In the genomic region with DNA sequence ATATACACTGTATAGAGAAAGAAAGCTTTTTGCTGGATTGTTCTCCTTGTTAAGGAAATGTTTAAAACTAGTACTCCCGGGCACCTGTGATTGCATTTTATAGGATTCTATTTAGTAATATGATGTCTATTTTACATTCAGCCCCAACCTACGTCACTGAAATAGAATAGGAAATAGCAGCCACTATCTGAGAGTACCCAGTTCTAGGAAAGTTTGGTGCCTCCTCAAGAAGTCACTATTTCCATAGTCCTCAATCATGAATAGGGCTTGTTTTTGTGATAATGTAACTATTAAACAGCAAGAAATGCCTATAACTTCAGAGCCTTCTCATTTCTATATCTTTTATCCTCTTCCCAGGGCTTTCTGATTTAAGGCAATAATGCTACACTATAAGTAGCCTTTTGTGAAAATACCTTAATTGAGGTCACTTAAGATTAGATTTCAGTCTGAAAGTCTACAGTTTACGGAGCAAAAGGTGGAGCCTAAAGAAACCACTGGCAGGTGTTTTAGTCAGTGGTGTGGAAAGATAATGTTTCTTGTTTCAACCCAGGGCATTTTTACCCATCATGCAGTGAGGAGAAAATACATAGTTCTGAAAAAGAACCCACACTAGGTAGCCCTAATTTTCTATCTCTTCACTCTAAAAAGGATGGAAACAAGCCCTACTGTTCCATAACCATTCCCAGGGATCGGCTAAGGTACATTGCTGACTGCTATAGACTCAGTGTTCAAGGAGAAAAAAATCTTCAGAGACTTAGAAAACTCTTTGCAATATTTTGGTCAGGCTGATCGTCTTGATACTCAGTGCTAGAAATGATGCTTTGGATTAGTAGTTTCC, we compare ENCODE assay signal across 12 cellular contexts. TPM values are rescaled to one million over a fixed set of nuclear protein-coding genes. Genes with fewer than 3 reads are reported as not detected.
DNase-seq lines count a peak whose midpoint lies in the region; ATAC-seq and TF ChIP-seq lines count a peak whose summit lies in the region.
"Had no signal": no experiment of that assay in that cellular context is flagged by ENCODE, and none has a peak within 500 bp of the region (broad histone marks: within the 10 kb centered on the region; RNA-seq: fewer than 3 reads in every experiment).

No MANE protein-coding gene starts in this region.

- ATAC-seq in HG02973 (IDR thresholded peaks at IDR 0.05; ENCODE audit: unreplicated experiment) (peak; percentile 42), activated B cell treated with CpG ODN at 0.5 μM for 24 hours (ENCODE audit: low read depth) (peak; percentile 69), omental fat pad (ENCODE audit: low FRiP score) (no peak), left cardiac atrium (no peak)
- peak; percentile 86 for ATAC-seq in stimulated activated memory B cell treated with anti-CD40 and anti-IgM and Interleukin-4, amounts not matched to agents 10 μg/mL and 1 μg/mL and 100 μg/mL, for 72 hours

- DNase-seq in activated CD4-positive, alpha-beta T cell treated with anti-CD3 and anti-CD28 coated beads, Interleukin-2, amount 10 ng/mL, durations not matched to agents 24 days and 14 days = no peak
- DNase-seq in activated CD4-positive, alpha-beta T cell treated with anti-CD3 and anti-CD28 coated beads, Interleukin-2, amount 50 U/mL, for 1 hour = no peak
- DNase-seq in activated B cell treated with CpG ODN at 0.5 μM for 24 hours (no peak), activated gamma-delta T cell treated with Interleukin-2 at 50 U/mL for 16 hours (no peak), omental fat pad (ENCODE audit: low spot score) (no peak), left cardiac atrium (no peak)
- DNase-seq: cortex of kidney, NCI-H2029 had no signal

- intact Hi-C loops in activated CD4-positive, alpha-beta T cell treated with anti-CD3 and anti-CD28 coated beads, Interleukin-2, amount 10 ng/mL, durations not matched to agents 24 days and 14 days (cut with micrococcal nuclease) = loop anchor here (1.0 kb wide), 1 partner anchor 22 kb away; no protein-coding TSS in a partner anchor
- intact Hi-C loops in activated B cell treated with CpG ODN at 0.5 μM for 24 hours (cut with micrococcal nuclease) (loop anchor here (1.0 to 2.0 kb wide), 3 partner anchors 24 to 119 kb away; no protein-coding TSS in a partner anchor), left cardiac atrium (cut with DNase I) (no loop called here)

- TF ChIP-seq CTCF in activated B cell treated with CpG ODN at 0.5 μM for 24 hours (IDR thresholded peaks at IDR 0.05) = no peak
- no peak for TF ChIP-seq CTCF in omental fat pad (IDR thresholded peaks at IDR 0.05)

- no peak overlapping the region for H3K4me3 Mint-ChIP-seq in activated CD4-positive, alpha-beta T cell treated with anti-CD3 and anti-CD28 coated beads, Interleukin-2, amount 10 ng/mL, durations not matched to agents 24 days and 14 days
- H3K4me3 Mint-ChIP-seq in activated B cell treated with CpG ODN at 0.5 μM for 24 hours = peak overlapping the region; percentile 60
- H3K4me3 Mint-ChIP-seq in stimulated activated memory B cell treated with anti-CD40 and anti-IgM and Interleukin-4, amounts not matched to agents 10 μg/mL and 1 μg/mL and 100 μg/mL, for 72 hours = peak overlapping the region; percentile 32

- POLR2A ChIA-PET in activated B cell treated with CpG ODN at 0.5 μM for 24 hours (lab: Charles Lee) = interaction anchor here (0.7 kb wide), 1 partner anchor 72 kb away, joined by 9 read pairs; no protein-coding TSS in a partner anchor

- peak overlapping the region; percentile 89 for H3K27ac Mint-ChIP-seq in activated CD4-positive, alpha-beta T cell treated with anti-CD3 and anti-CD28 coated beads, Interleukin-2, amount 10 ng/mL, durations not matched to agents 24 days and 14 days
- H3K27ac Mint-ChIP-seq in activated B cell treated with CpG ODN at 0.5 μM for 24 hours = peak overlapping the region; percentile 87
- peak overlapping the region; percentile 100 for H3K27ac Mint-ChIP-seq in stimulated activated memory B cell treated with anti-CD40 and anti-IgM and Interleukin-4, amounts not matched to agents 10 μg/mL and 1 μg/mL and 100 μg/mL, for 72 hours

- CTCF ChIA-PET in activated B cell treated with CpG ODN at 0.5 μM for 24 hours (lab: Charles Lee) = no interaction called here

- H3K27me3 Mint-ChIP-seq in activated CD4-positive, alpha-beta T cell treated with anti-CD3 and anti-CD28 coated beads, Interleukin-2, amount 10 ng/mL, durations not matched to agents 24 days and 14 days = no peaks in the 10 kb centered on the region
- no peaks in the 10 kb centered on the region for H3K27me3 Mint-ChIP-seq in activated B cell treated with CpG ODN at 0.5 μM for 24 hours
- H3K27me3 Mint-ChIP-seq in stimulated activated memory B cell treated with anti-CD40 and anti-IgM and Interleukin-4, amounts not matched to agents 10 μg/mL and 1 μg/mL and 100 μg/mL, for 72 hours = no peaks in the 10 kb centered on the region

- H3K36me3 Mint-ChIP-seq in activated CD4-positive, alpha-beta T cell treated with anti-CD3 and anti-CD28 coated beads, Interleukin-2, amount 10 ng/mL, durations not matched to agents 24 days and 14 days (ENCODE audit: low read depth) = peaks cover 6% of the 10 kb centered on the region
- H3K36me3 Mint-ChIP-seq in activated B cell treated with CpG ODN at 0.5 μM for 24 hours (ENCODE audit: low read depth) = peaks cover 38% of the 10 kb centered on the region
- peaks cover 60% of the 10 kb centered on the region for H3K36me3 Mint-ChIP-seq in stimulated activated memory B cell treated with anti-CD40 and anti-IgM and Interleukin-4, amounts not matched to agents 10 μg/mL and 1 μg/mL and 100 μg/mL, for 72 hours

- H3K9me3 Mint-ChIP-seq in activated CD4-positive, alpha-beta T cell treated with anti-CD3 and anti-CD28 coated beads, Interleukin-2, amount 10 ng/mL, durations not matched to agents 24 days and 14 days = peaks cover 11% of the 10 kb centered on the region
- H3K9me3 Mint-ChIP-seq in activated B cell treated with CpG ODN at 0.5 μM for 24 hours = no peaks in the 10 kb centered on the region
- peaks cover 2% of the 10 kb centered on the region for H3K9me3 Mint-ChIP-seq in stimulated activated memory B cell treated with anti-CD40 and anti-IgM and Interleukin-4, amounts not matched to agents 10 μg/mL and 1 μg/mL and 100 μg/mL, for 72 hours

- H3K4me1 Mint-ChIP-seq in activated CD4-positive, alpha-beta T cell treated with anti-CD3 and anti-CD28 coated beads, Interleukin-2, amount 10 ng/mL, durations not matched to agents 24 days and 14 days = peaks cover 42% of the 10 kb centered on the region
- peaks cover 63% of the 10 kb centered on the region for H3K4me1 Mint-ChIP-seq in activated B cell treated with CpG ODN at 0.5 μM for 24 hours
- peaks cover 77% of the 10 kb centered on the region for H3K4me1 Mint-ChIP-seq in stimulated activated memory B cell treated with anti-CD40 and anti-IgM and Interleukin-4, amounts not matched to agents 10 μg/mL and 1 μg/mL and 100 μg/mL, for 72 hours

RNA-seq across cellular contexts. Expression of gene TIGIT, which starts 38.7 kb away (rescaled TPM):
- 2.5 and 4.7 TPM in 2 replicates for total RNA-seq in activated CD4-positive, alpha-beta T cell treated with anti-CD3 and anti-CD28 coated beads, Interleukin-2, amount 10 ng/mL, durations not matched to agents 24 days and 14 days
- total RNA-seq in activated B cell treated with CpG ODN at 0.5 μM for 24 hours (3.3 and 6.8 TPM in 2 replicates), omental fat pad (1 to 10 TPM in 1 of 4 donors, under 1 TPM in 3; 0.19 to 1.8 (median 0.52) TPM), left cardiac atrium (under 1 TPM in 1 of 2 donors, not detected in 1; 0.13 TPM)
- total RNA-seq: SK-MEL-5, skeletal muscle tissue had no signal

Comparison
In these comparisons a context has a peak if more than half of its experiments do, and no peak if none do; other contexts are left out.
1. ATAC-seq: peak in HG02973 (single experiment), activated B cell treated with CpG ODN at 0.5 μM for 24 hours (single experiment) and stimulated activated memory B cell treated with anti-CD40 and anti-IgM and Interleukin-4, amounts not matched to agents 10 μg/mL and 1 μg/mL and 100 μg/mL, for 72 hours (single experiment); none in omental fat pad (single experiment) and left cardiac atrium (0 of 2).
2. intact Hi-C loops: an anchor here in activated CD4-positive, alpha-beta T cell treated with anti-CD3 and anti-CD28 coated beads, Interleukin-2, amount 10 ng/mL, durations not matched to agents 24 days and 14 days (1.0 kb wide) and activated B cell treated with CpG ODN at 0.5 μM for 24 hours (1.0 to 2.0 kb wide); none called in left cardiac atrium.
3. Peak in every context shown above with its lines, with median percentiles within 50 percentile points of each other: H3K27ac Mint-ChIP-seq.